ENCODE assay signal across 22 cellular contexts in genomic region chr7:155531686-155532085, GRCh38. TPM values are rescaled to one million over a fixed set of nuclear protein-coding genes. Genes with fewer than 3 reads are reported as not detected.
A peak's percentile ranks its signal among the peaks of the same experiment; 100 is the strongest.
DNase-seq lines count a peak whose midpoint lies in the region; ATAC-seq and TF ChIP-seq lines count a peak whose summit lies in the region.
"Had no signal": no experiment of that assay in that cellular context is flagged by ENCODE, and none has a peak within 500 bp of the region (broad histone marks: within the 10 kb centered on the region; RNA-seq: fewer than 3 reads in every experiment).

No MANE protein-coding gene starts in this region.

- no peaks in the 10 kb centered on the region for H3K27me3 Mint-ChIP-seq in Caco-2 (ENCODE audit: insufficient read depth, unreplicated experiment)
- peaks cover 88% of the 10 kb centered on the region for H3K27me3 Mint-ChIP-seq in neural crest cell (ENCODE audit: low read depth)

- H3K4me1 Mint-ChIP-seq in Caco-2 (ENCODE audit: low read depth, unreplicated experiment) = peaks cover 7% of the 10 kb centered on the region
- peaks cover 28% of the 10 kb centered on the region for H3K4me1 Mint-ChIP-seq in neural crest cell

- H3K36me3 Mint-ChIP-seq in Caco-2 (ENCODE audit: insufficient read depth, unreplicated experiment) (no peaks in the 10 kb centered on the region), neural crest cell (ENCODE audit: low read depth) (no peaks in the 10 kb centered on the region)

- peaks cover 18% of the 10 kb centered on the region; the same call in 1 of the 2 replicates for H3K4me1 ChIP-seq in Caco-2
- H3K4me1 ChIP-seq: SJCRH30 had no signal

- H3K27ac Mint-ChIP-seq in Caco-2 (ENCODE audit: unreplicated experiment) (peak overlapping the region; percentile 63), neural crest cell (ENCODE audit: unreplicated experiment) (no peak overlapping the region)
- H3K27ac Mint-ChIP-seq: activated T-helper 1 cell treated with anti-CD3 and anti-CD28 coated beads, Interleukin-12 subunit alpha, Interleukin-12 subunit beta, Interleukin-2, Interleukin-4 antibody, amounts not matched to agents 30 ng/mL and 10 ng/mL and 1 ng/mL, durations not matched to agents 14 hours and 24 hours and 36 hours had no signal

- CTCF ChIA-PET in Caco-2 (lab: Charles Lee) = interaction anchor here (0.8 to 1.2 kb wide), 3 partner anchors 13 to 152 kb away, joined by 3 to 5 read pairs (median 3); no protein-coding TSS in a partner anchor

- peak; percentile 86 for ATAC-seq in esophagus mucosa
- ATAC-seq: activated CD4-positive, CD25-positive, alpha-beta regulatory T cell treated with anti-CD3 and anti-CD28 coated beads, Interleukin-2, amount 50 U/mL, for 24 hours had no signal

- no peaks in the 10 kb centered on the region for H3K9me3 Mint-ChIP-seq in Caco-2 (ENCODE audit: unreplicated experiment)
- no peaks in the 10 kb centered on the region for H3K9me3 Mint-ChIP-seq in neural crest cell
- H3K9me3 Mint-ChIP-seq: activated T-helper 1 cell treated with anti-CD3 and anti-CD28 coated beads, Interleukin-12 subunit alpha, Interleukin-12 subunit beta, Interleukin-2, Interleukin-4 antibody, amounts not matched to agents 30 ng/mL and 10 ng/mL and 1 ng/mL, durations not matched to agents 14 hours and 24 hours and 36 hours had no signal

- BruUV-seq in Caco-2 (replicated peaks; lab: Mats Ljungman, UMichigan) = no TSS peak

- POLR2A ChIA-PET in Caco-2 (lab: Charles Lee) = interaction anchor here (0.6 kb wide), 1 partner anchor 112 kb away, joined by 4 read pairs; no protein-coding TSS in a partner anchor

- H3K4me3 ChIP-seq in Caco-2 (ENCODE audit: low read depth, low read length) (no peak overlapping the region), LNCaP clone FGC (ENCODE audit: low read depth, low read length) (no peak overlapping the region)
- H3K4me3 ChIP-seq: esophagus squamous epithelium, right atrium auricular region, SJCRH30, stomach had no signal

- in situ Hi-C loops in GM13976 (cut with MboI; ENCODE audit: low sequenced_read_pairs, unreplicated experiment) = loop anchor here (10.0 to 25.0 kb wide), 2 partner anchors 87 to 619 kb away; no protein-coding TSS in a partner anchor

- DNase-seq in Caco-2 (peak; percentile 59 to 65), LNCaP clone FGC (ENCODE audit: low read depth) (peak; percentile 32), neural crest cell (ENCODE audit: low read depth, low spot score) (no peak), NCI-H510A treated with DMSO at 0.1 percent for 48 hours (lab: John Stamatoyannopoulos, UW) (no peak), GM13976 (ENCODE audit: low spot score) (no peak), NCI-H2171 treated with DMSO at 0.1 percent for 48 hours (lab: John Stamatoyannopoulos, UW) (no peak), SW480 (ENCODE audit: low spot score) (no peak)
- DNase-seq: activated CD8-positive, alpha-beta memory T cell treated with anti-CD3 and anti-CD28 coated beads for 24 hours; esophagus squamous epithelium; glutamatergic neuron; HCEC 1CT; mesenchymal stem cell; NCI-H1694 treated with DMSO at 0.1 percent for 48 hours; SJCRH30; stomach; T-helper 2 cell had no signal

- intact Hi-C loops in Caco-2 (cut with micrococcal nuclease; ENCODE audit: unreplicated experiment) = loop anchor here (5.0 kb wide), 1 partner anchor 206 kb away; no protein-coding TSS in a partner anchor

- H3K36me3 ChIP-seq in Caco-2 (ENCODE audit: control insufficient read depth, insufficient read depth, low read length) = no peaks in the 10 kb centered on the region
- H3K36me3 ChIP-seq: esophagus squamous epithelium, right atrium auricular region, SJCRH30, stomach had no signal

- TF ChIP-seq CTCF in Caco-2 (IDR thresholded peaks at IDR 0.05; ENCODE audit: insufficient read depth in 1 of 2, low read depth in 1 of 2, low read length in 1 of 2, severe bottlenecking in 1 of 2, unreplicated experiment in 1 of 2) = no peak
- TF ChIP-seq CTCF in LNCaP clone FGC (IDR thresholded peaks at IDR 0.05; ENCODE audit: control insufficient read depth, extremely low read depth, insufficient read depth) = no peak
- TF ChIP-seq CTCF in neural crest cell (conservative IDR thresholded peaks at IDR 0.05) = no peak
- TF ChIP-seq CTCF in GM13976 (IDR thresholded peaks at IDR 0.05; ENCODE audit: borderline replicate concordance, control extremely low read depth, extremely low read depth, insufficient read depth, missing control alignments) = no peak

- H3K4me3 Mint-ChIP-seq in Caco-2 (ENCODE audit: unreplicated experiment) = peak overlapping the region; percentile 13
- peak overlapping the region; percentile 74 for H3K4me3 Mint-ChIP-seq in neural crest cell
- H3K4me3 Mint-ChIP-seq: activated T-helper 1 cell treated with anti-CD3 and anti-CD28 coated beads, Interleukin-12 subunit alpha, Interleukin-12 subunit beta, Interleukin-2, Interleukin-4 antibody, amounts not matched to agents 30 ng/mL and 10 ng/mL and 1 ng/mL, durations not matched to agents 14 hours and 24 hours and 36 hours had no signal

- no peaks in the 10 kb centered on the region for H3K9me3 ChIP-seq in Caco-2
- H3K9me3 ChIP-seq: esophagus squamous epithelium, right atrium auricular region, SJCRH30 had no signal

- H3K27me3 ChIP-seq in Caco-2 (replicated peaks; ENCODE audit: control insufficient read depth, insufficient read depth, low read length) = no peaks in the 10 kb centered on the region

RNA-seq across cellular contexts. Expression of gene CNPY1, which starts 14.7 kb away (rescaled TPM):
- total RNA-seq in Caco-2 (2022) (not detected in 2 replicates), esophagus mucosa (not detected), neural crest cell (1.5 and 2.4 TPM in 2 replicates)
- total RNA-seq: activated T-helper 1 cell treated with anti-CD3 and anti-CD28 coated beads, Interleukin-12 subunit alpha, Interleukin-12 subunit beta, Interleukin-2, Interleukin-4 antibody, amounts not matched to agents 30 ng/mL and 10 ng/mL and 1 ng/mL, durations not matched to agents 14 hours and 24 hours and 36 hours; esophagus squamous epithelium; NCI-H460; OCI-LY7; right atrium auricular region; SJCRH30 had no signal

Comparison
In these comparisons a context has a peak if more than half of its experiments do, and no peak if none do; other contexts are left out.
1. DNase-seq: peak in Caco-2 (2 of 2) and LNCaP clone FGC (single experiment); none in neural crest cell (single experiment), NCI-H510A treated with DMSO at 0.1 percent for 48 hours (single experiment), GM13976 (single experiment), NCI-H2171 treated with DMSO at 0.1 percent for 48 hours (single experiment) and SW480 (single experiment).